8 cellular contexts compared by ENCODE assay signal in genomic region chr10:67173787-67174186, GRCh38.
"Had no signal": no experiment of that assay in that cellular context is flagged by ENCODE, and none has a peak within 500 bp of the region (broad histone marks: within the 10 kb centered on the region; RNA-seq: fewer than 3 reads in every experiment).

No MANE protein-coding gene starts in this region.

- FAIRE-seq: G401.6, GM12878, GM12891, GM12892, GM18507, GM19239 had no signal

- H3K4me3 ChIP-seq: GM12878 had no signal

- ATAC-seq: GM12878 had no signal

- DNase-seq: GDM1, GF-D8 had no signal
